ENCODE assay signal across 1 cellular context in genomic region chr4:3766791-3767561, GRCh38.
TF ChIP-seq lines count a peak whose summit lies in the region.

No MANE protein-coding gene starts in this region.

TF ChIP-seq in WTC11, 78 proteins besides CTCF, POLR2A, EP300 and RAD21 (continued from another document and continues in another):
- TF ChIP-seq HMGXB4 (CRISPR knock-in tag; IDR thresholded peaks at IDR 0.05) (peak; percentile 91), ELF4 (CRISPR knock-in tag; IDR thresholded peaks at IDR 0.05; ENCODE audit: low read depth) (no peak), JUN (CRISPR knock-in tag; IDR thresholded peaks at IDR 0.05) (peak; percentile 71; the same call in 1 of the 2 replicates), SP1 (CRISPR knock-in tag; conservative IDR thresholded peaks at IDR 0.05) (peak; percentile 72), RELA (CRISPR knock-in tag; IDR thresholded peaks at IDR 0.05; ENCODE audit: borderline replicate concordance) (peak; percentile 95; the same call in 1 of the 2 replicates), ERG (CRISPR knock-in tag; IDR thresholded peaks at IDR 0.05) (peak; percentile 38; the same call in 1 of the 2 replicates), GRHL2 (CRISPR knock-in tag; IDR thresholded peaks at IDR 0.05; ENCODE audit: insufficient replicate concordance, severe bottlenecking) (no peak), ZBTB21 (CRISPR knock-in tag; IDR thresholded peaks at IDR 0.05; ENCODE audit: borderline replicate concordance) (peak; percentile 87), HMGA2 (CRISPR knock-in tag; IDR thresholded peaks at IDR 0.05) (no peak), MYBL2 (CRISPR knock-in tag; IDR thresholded peaks at IDR 0.05) (peak; percentile 97), JAZF1 (CRISPR knock-in tag; IDR thresholded peaks at IDR 0.05) (no peak), NR1H2 (CRISPR knock-in tag; IDR thresholded peaks at IDR 0.05) (no peak), ZNF423 (CRISPR knock-in tag; IDR thresholded peaks at IDR 0.05) (no peak), ZNF232 (CRISPR knock-in tag; IDR thresholded peaks at IDR 0.05) (peak; percentile 92; the same call in 1 of the 2 replicates), MXD4 (CRISPR knock-in tag; IDR thresholded peaks at IDR 0.05; ENCODE audit: borderline replicate concordance) (no peak), CREM (CRISPR knock-in tag; IDR thresholded peaks at IDR 0.05) (no peak; the same call in 1 of the 2 replicates), USF1 (CRISPR knock-in tag; IDR thresholded peaks at IDR 0.05) (peak; percentile 71; the same call in 1 of the 2 replicates), TEAD1 (CRISPR knock-in tag; IDR thresholded peaks at IDR 0.05) (peak; percentile 86), KAT7 (CRISPR knock-in tag; IDR thresholded peaks at IDR 0.05; ENCODE audit: borderline replicate concordance) (peak; percentile 92; the same call in 1 of the 2 replicates), ZNF671 (CRISPR knock-in tag; IDR thresholded peaks at IDR 0.05) (0 out of 2 replicates have a peak, but pooled peaks have one; percentile 10), TEAD4 (CRISPR knock-in tag; IDR thresholded peaks at IDR 0.05) (peak; percentile 78; the same call in 1 of the 2 replicates)
- TF ChIP-seq, protein P1, sequence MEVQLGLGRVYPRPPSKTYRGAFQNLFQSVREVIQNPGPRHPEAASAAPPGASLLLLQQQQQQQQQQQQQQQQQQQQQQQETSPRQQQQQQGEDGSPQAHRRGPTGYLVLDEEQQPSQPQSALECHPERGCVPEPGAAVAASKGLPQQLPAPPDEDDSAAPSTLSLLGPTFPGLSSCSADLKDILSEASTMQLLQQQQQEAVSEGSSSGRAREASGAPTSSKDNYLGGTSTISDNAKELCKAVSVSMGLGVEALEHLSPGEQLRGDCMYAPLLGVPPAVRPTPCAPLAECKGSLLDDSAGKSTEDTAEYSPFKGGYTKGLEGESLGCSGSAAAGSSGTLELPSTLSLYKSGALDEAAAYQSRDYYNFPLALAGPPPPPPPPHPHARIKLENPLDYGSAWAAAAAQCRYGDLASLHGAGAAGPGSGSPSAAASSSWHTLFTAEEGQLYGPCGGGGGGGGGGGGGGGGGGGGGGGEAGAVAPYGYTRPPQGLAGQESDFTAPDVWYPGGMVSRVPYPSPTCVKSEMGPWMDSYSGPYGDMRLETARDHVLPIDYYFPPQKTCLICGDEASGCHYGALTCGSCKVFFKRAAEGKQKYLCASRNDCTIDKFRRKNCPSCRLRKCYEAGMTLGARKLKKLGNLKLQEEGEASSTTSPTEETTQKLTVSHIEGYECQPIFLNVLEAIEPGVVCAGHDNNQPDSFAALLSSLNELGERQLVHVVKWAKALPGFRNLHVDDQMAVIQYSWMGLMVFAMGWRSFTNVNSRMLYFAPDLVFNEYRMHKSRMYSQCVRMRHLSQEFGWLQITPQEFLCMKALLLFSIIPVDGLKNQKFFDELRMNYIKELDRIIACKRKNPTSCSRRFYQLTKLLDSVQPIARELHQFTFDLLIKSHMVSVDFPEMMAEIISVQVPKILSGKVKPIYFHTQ (CRISPR knock-in tag; IDR thresholded peaks at IDR 0.05), result no peak
- TF ChIP-seq, protein P2, sequence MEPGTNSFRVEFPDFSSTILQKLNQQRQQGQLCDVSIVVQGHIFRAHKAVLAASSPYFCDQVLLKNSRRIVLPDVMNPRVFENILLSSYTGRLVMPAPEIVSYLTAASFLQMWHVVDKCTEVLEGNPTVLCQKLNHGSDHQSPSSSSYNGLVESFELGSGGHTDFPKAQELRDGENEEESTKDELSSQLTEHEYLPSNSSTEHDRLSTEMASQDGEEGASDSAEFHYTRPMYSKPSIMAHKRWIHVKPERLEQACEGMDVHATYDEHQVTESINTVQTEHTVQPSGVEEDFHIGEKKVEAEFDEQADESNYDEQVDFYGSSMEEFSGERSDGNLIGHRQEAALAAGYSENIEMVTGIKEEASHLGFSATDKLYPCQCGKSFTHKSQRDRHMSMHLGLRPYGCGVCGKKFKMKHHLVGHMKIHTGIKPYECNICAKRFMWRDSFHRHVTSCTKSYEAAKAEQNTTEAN (CRISPR knock-in tag; IDR thresholded peaks at IDR 0.05), result peak; percentile 95
- TF ChIP-seq, protein P3, sequence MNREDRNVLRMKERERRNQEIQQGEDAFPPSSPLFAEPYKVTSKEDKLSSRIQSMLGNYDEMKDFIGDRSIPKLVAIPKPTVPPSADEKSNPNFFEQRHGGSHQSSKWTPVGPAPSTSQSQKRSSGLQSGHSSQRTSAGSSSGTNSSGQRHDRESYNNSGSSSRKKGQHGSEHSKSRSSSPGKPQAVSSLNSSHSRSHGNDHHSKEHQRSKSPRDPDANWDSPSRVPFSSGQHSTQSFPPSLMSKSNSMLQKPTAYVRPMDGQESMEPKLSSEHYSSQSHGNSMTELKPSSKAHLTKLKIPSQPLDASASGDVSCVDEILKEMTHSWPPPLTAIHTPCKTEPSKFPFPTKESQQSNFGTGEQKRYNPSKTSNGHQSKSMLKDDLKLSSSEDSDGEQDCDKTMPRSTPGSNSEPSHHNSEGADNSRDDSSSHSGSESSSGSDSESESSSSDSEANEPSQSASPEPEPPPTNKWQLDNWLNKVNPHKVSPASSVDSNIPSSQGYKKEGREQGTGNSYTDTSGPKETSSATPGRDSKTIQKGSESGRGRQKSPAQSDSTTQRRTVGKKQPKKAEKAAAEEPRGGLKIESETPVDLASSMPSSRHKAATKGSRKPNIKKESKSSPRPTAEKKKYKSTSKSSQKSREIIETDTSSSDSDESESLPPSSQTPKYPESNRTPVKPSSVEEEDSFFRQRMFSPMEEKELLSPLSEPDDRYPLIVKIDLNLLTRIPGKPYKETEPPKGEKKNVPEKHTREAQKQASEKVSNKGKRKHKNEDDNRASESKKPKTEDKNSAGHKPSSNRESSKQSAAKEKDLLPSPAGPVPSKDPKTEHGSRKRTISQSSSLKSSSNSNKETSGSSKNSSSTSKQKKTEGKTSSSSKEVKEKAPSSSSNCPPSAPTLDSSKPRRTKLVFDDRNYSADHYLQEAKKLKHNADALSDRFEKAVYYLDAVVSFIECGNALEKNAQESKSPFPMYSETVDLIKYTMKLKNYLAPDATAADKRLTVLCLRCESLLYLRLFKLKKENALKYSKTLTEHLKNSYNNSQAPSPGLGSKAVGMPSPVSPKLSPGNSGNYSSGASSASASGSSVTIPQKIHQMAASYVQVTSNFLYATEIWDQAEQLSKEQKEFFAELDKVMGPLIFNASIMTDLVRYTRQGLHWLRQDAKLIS (CRISPR knock-in tag; IDR thresholded peaks at IDR 0.05; ENCODE audit: borderline replicate concordance), result peak; percentile 81; the same call in 1 of the 2 replicates
- TF ChIP-seq, protein P4, sequence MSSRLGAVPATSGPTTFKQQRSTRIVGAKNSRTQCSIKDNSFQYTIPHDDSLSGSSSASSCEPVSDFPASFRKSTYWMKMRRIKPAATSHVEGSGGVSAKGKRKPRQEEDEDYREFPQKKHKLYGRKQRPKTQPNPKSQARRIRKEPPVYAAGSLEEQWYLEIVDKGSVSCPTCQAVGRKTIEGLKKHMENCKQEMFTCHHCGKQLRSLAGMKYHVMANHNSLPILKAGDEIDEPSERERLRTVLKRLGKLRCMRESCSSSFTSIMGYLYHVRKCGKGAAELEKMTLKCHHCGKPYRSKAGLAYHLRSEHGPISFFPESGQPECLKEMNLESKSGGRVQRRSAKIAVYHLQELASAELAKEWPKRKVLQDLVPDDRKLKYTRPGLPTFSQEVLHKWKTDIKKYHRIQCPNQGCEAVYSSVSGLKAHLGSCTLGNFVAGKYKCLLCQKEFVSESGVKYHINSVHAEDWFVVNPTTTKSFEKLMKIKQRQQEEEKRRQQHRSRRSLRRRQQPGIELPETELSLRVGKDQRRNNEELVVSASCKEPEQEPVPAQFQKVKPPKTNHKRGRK (CRISPR knock-in tag; IDR thresholded peaks at IDR 0.05; ENCODE audit: borderline replicate concordance), result no peak
- TF ChIP-seq, protein P5, sequence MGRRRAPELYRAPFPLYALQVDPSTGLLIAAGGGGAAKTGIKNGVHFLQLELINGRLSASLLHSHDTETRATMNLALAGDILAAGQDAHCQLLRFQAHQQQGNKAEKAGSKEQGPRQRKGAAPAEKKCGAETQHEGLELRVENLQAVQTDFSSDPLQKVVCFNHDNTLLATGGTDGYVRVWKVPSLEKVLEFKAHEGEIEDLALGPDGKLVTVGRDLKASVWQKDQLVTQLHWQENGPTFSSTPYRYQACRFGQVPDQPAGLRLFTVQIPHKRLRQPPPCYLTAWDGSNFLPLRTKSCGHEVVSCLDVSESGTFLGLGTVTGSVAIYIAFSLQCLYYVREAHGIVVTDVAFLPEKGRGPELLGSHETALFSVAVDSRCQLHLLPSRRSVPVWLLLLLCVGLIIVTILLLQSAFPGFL (CRISPR knock-in tag; IDR thresholded peaks at IDR 0.05; ENCODE audit: borderline replicate concordance), result peak; percentile 83; the same call in 1 of the 2 replicates
- TF ChIP-seq, protein P6, sequence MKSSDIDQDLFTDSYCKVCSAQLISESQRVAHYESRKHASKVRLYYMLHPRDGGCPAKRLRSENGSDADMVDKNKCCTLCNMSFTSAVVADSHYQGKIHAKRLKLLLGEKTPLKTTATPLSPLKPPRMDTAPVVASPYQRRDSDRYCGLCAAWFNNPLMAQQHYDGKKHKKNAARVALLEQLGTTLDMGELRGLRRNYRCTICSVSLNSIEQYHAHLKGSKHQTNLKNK (CRISPR knock-in tag; IDR thresholded peaks at IDR 0.05), result no peak
- TF ChIP-seq, protein P7, sequence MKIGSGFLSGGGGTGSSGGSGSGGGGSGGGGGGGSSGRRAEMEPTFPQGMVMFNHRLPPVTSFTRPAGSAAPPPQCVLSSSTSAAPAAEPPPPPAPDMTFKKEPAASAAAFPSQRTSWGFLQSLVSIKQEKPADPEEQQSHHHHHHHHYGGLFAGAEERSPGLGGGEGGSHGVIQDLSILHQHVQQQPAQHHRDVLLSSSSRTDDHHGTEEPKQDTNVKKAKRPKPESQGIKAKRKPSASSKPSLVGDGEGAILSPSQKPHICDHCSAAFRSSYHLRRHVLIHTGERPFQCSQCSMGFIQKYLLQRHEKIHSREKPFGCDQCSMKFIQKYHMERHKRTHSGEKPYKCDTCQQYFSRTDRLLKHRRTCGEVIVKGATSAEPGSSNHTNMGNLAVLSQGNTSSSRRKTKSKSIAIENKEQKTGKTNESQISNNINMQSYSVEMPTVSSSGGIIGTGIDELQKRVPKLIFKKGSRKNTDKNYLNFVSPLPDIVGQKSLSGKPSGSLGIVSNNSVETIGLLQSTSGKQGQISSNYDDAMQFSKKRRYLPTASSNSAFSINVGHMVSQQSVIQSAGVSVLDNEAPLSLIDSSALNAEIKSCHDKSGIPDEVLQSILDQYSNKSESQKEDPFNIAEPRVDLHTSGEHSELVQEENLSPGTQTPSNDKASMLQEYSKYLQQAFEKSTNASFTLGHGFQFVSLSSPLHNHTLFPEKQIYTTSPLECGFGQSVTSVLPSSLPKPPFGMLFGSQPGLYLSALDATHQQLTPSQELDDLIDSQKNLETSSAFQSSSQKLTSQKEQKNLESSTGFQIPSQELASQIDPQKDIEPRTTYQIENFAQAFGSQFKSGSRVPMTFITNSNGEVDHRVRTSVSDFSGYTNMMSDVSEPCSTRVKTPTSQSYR (CRISPR knock-in tag; IDR thresholded peaks at IDR 0.05), result peak; percentile 95
- TF ChIP-seq, protein P8, sequence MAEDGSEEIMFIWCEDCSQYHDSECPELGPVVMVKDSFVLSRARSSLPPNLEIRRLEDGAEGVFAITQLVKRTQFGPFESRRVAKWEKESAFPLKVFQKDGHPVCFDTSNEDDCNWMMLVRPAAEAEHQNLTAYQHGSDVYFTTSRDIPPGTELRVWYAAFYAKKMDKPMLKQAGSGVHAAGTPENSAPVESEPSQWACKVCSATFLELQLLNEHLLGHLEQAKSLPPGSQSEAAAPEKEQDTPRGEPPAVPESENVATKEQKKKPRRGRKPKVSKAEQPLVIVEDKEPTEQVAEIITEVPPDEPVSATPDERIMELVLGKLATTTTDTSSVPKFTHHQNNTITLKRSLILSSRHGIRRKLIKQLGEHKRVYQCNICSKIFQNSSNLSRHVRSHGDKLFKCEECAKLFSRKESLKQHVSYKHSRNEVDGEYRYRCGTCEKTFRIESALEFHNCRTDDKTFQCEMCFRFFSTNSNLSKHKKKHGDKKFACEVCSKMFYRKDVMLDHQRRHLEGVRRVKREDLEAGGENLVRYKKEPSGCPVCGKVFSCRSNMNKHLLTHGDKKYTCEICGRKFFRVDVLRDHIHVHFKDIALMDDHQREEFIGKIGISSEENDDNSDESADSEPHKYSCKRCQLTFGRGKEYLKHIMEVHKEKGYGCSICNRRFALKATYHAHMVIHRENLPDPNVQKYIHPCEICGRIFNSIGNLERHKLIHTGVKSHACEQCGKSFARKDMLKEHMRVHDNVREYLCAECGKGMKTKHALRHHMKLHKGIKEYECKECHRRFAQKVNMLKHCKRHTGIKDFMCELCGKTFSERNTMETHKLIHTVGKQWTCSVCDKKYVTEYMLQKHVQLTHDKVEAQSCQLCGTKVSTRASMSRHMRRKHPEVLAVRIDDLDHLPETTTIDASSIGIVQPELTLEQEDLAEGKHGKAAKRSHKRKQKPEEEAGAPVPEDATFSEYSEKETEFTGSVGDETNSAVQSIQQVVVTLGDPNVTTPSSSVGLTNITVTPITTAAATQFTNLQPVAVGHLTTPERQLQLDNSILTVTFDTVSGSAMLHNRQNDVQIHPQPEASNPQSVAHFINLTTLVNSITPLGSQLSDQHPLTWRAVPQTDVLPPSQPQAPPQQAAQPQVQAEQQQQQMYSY (CRISPR knock-in tag; IDR thresholded peaks at IDR 0.05), result peak; percentile 14; the same call in 1 of the 2 replicates
